15 cellular contexts compared by ENCODE assay signal in genomic region chr6:169445661-169446581, GRCh38.
A peak's percentile ranks its signal among the peaks of the same experiment; 100 is the strongest.
DNase-seq lines count a peak whose midpoint lies in the region; ATAC-seq and TF ChIP-seq lines count a peak whose summit lies in the region.
"Had no signal": no experiment of that assay in that cellular context is flagged by ENCODE, and none has a peak within 500 bp of the region (broad histone marks: within the 10 kb centered on the region; RNA-seq: fewer than 3 reads in every experiment).

No MANE protein-coding gene starts in this region.

- H3K36me3 Mint-ChIP-seq in WTC11, result no peaks in the 10 kb centered on the region
- H3K36me3 Mint-ChIP-seq in osteocyte (ENCODE audit: unreplicated experiment), result no peaks in the 10 kb centered on the region

- ATAC-seq in WTC11 (peak; percentile 55), HG03108 (IDR thresholded peaks at IDR 0.05; ENCODE audit: unreplicated experiment) (no peak), HG03520 (IDR thresholded peaks at IDR 0.05; ENCODE audit: unreplicated experiment) (no peak)
- ATAC-seq: activated naive CD8-positive, alpha-beta T cell treated with anti-CD3 and anti-CD28 coated beads, Interleukin-2, amount 50 U/mL, for 24 hours; PC-3 had no signal

- DNase-seq in DMS79 treated with DMSO at 0.1 percent for 48 hours (lab: John Stamatoyannopoulos, UW) (peak; percentile 54), NCI-H2081 treated with DMSO at 0.1 percent for 48 hours (lab: John Stamatoyannopoulos, UW) (peak; percentile 44), WTC11 (ENCODE audit: low spot score) (no peak), osteocyte (ENCODE audit: extremely low spot score, unreplicated experiment) (peak; percentile 81), T1000 (lab: John Stamatoyannopoulos, UW) (no peak)
- DNase-seq in activated T-cell treated with anti-CD3 and anti-CD28 coated beads, Interleukin-2, amount 50 U/mL, for 48 hours, result no peak
- DNase-seq: activated naive CD8-positive, alpha-beta T cell treated with anti-CD3 and anti-CD28 coated beads, Interleukin-2, amount 50 U/mL, for 24 hours; central memory CD4-positive, alpha-beta T cell; islet precursor cell; NCI-H1930; PC-3; upper lobe of left lung had no signal

- H3K27me3 Mint-ChIP-seq in WTC11 (ENCODE audit: low read depth) (no peaks in the 10 kb centered on the region; the same call in 1 of the 2 replicates), osteocyte (ENCODE audit: unreplicated experiment) (peaks cover 2% of the 10 kb centered on the region)

- H3K27ac Mint-ChIP-seq in WTC11 (no peak overlapping the region; the same call in 1 of the 2 replicates), osteocyte (ENCODE audit: unreplicated experiment) (no peak overlapping the region)
- H3K27ac Mint-ChIP-seq: activated naive CD8-positive, alpha-beta T cell treated with anti-CD3 and anti-CD28 coated beads, Interleukin-2, amount 50 U/mL, for 24 hours; B cell had no signal

- H3K4me3 Mint-ChIP-seq in WTC11 (no peak overlapping the region), osteocyte (ENCODE audit: unreplicated experiment) (no peak overlapping the region)
- H3K4me3 Mint-ChIP-seq: activated naive CD8-positive, alpha-beta T cell treated with anti-CD3 and anti-CD28 coated beads, Interleukin-2, amount 50 U/mL, for 24 hours; B cell had no signal

- no peaks in the 10 kb centered on the region for H3K4me1 Mint-ChIP-seq in WTC11
- H3K4me1 Mint-ChIP-seq in osteocyte (ENCODE audit: unreplicated experiment), result peaks cover 8% of the 10 kb centered on the region
- H3K4me1 Mint-ChIP-seq: activated naive CD8-positive, alpha-beta T cell treated with anti-CD3 and anti-CD28 coated beads, Interleukin-2, amount 50 U/mL, for 24 hours; B cell had no signal

- CTCF ChIA-PET in WTC11 (lab: Charles Lee), result interaction anchor here (0.5 to 1.6 kb wide), 8 partner anchors 8 to 255 kb away, joined by 3 to 6 read pairs (median 4); no protein-coding TSS in a partner anchor

- POLR2A ChIA-PET in WTC11 (lab: Charles Lee), result interaction anchor here (0.6 kb wide), 1 partner anchor 8 kb away, joined by 3 read pairs; no protein-coding TSS in a partner anchor

- TF ChIP-seq CTCF in WTC11 (IDR thresholded peaks at IDR 0.05), result no peak
- no peak for TF ChIP-seq CTCF in osteocyte (IDR thresholded peaks at IDR 0.05)

- H3K9me3 Mint-ChIP-seq in WTC11, result peaks cover 3% of the 10 kb centered on the region; the same call in 1 of the 2 replicates
- H3K9me3 Mint-ChIP-seq in osteocyte (ENCODE audit: unreplicated experiment), result no peaks in the 10 kb centered on the region
- H3K9me3 Mint-ChIP-seq: activated naive CD8-positive, alpha-beta T cell treated with anti-CD3 and anti-CD28 coated beads, Interleukin-2, amount 50 U/mL, for 24 hours had no signal

TF ChIP-seq in WTC11, 78 proteins besides CTCF, POLR2A, EP300 and RAD21:
- TF ChIP-seq ZNF671 (CRISPR knock-in tag; IDR thresholded peaks at IDR 0.05) (no peak), FOXJ3 (CRISPR knock-in tag; IDR thresholded peaks at IDR 0.05; ENCODE audit: borderline replicate concordance) (no peak), MAX (CRISPR knock-in tag; IDR thresholded peaks at IDR 0.05) (no peak), ZMAT4 (CRISPR knock-in tag; IDR thresholded peaks at IDR 0.05) (no peak), ZNF138 (CRISPR knock-in tag; conservative IDR thresholded peaks at IDR 0.05) (no peak), IRF2 (CRISPR knock-in tag; IDR thresholded peaks at IDR 0.05; ENCODE audit: borderline replicate concordance, low read depth) (no peak), E2F5 (CRISPR knock-in tag; IDR thresholded peaks at IDR 0.05) (no peak)

Comparison
In these comparisons a context has a peak if more than half of its experiments do, and no peak if none do; other contexts are left out.
1. DNase-seq: peak in DMS79 treated with DMSO at 0.1 percent for 48 hours (single experiment), NCI-H2081 treated with DMSO at 0.1 percent for 48 hours (single experiment) and osteocyte (single experiment); none in WTC11 (single experiment), T1000 (single experiment) and activated T-cell treated with anti-CD3 and anti-CD28 coated beads, Interleukin-2, amount 50 U/mL, for 48 hours (0 of 2).